Comparison of ENCODE assay signal across 1 cellular context in the genomic region with DNA sequence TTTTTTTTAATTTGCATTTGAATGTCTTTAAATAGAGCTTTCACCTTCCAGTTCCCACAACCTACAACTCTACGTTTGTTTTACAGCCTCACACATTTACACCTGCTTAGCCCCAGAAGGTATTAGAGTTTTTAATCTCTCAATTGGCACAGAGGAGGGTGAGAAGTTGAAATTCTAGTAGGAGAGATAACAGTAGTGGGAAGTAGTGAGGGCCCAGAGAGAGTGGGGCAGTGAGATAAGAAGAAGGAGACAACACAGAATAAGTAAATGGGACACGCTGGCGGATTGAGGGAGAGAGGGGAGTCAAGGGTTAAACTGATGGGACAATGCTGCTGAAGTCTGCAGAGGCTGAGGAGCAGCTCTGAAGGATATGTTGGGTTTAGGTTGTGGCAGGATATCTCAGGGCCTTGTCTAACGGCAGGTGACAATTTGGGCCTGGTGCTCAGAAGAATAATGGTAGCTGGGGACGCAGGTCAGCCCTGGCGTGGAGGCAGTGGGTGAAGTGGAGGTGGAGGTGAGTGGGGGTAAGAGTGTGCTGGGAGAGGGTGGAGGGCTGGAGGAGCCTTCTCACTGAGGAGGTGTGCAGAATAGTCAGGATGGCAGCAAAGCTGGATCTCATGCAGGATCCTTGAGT.
TF ChIP-seq lines count a peak whose summit lies in the region.

No MANE protein-coding gene starts in this region.

TF ChIP-seq in H1, 55 proteins besides CTCF, POLR2A, EP300 and RAD21:
- TF ChIP-seq NANOG (IDR thresholded peaks at IDR 0.05; ENCODE audit: insufficient read depth, low read depth, low read length, poor library complexity, severe bottlenecking) (no peak), RNF2 (IDR thresholded peaks at IDR 0.05; ENCODE audit: borderline replicate concordance, low read depth, low read length, missing control alignments, poor library complexity, severe bottlenecking) (no peak), TCF12 (IDR thresholded peaks at IDR 0.05; ENCODE audit: low read depth, low read length) (no peak), RBBP5 (IDR thresholded peaks at IDR 0.05; ENCODE audit: borderline replicate concordance, low read depth, low read length) (no peak), POLR2AphosphoS5 (IDR thresholded peaks at IDR 0.05; ENCODE audit: low read depth, low read length) (no peak), KDM4A (IDR thresholded peaks at IDR 0.05; ENCODE audit: low read depth, low read length, severe bottlenecking) (no peak), PHF8 (conservative IDR thresholded peaks at IDR 0.05; ENCODE audit: low read depth, low read length) (no peak), TAF1 (IDR thresholded peaks at IDR 0.05; ENCODE audit: low read depth, low read length) (no peak), BACH1 (IDR thresholded peaks at IDR 0.05; ENCODE audit: low read length) (no peak), RFX5 (IDR thresholded peaks at IDR 0.05; ENCODE audit: borderline replicate concordance, low read depth, low read length) (no peak), CHD1 (IDR thresholded peaks at IDR 0.05; ENCODE audit: low read depth, low read length) (no peak)
TF ChIP-seq in H1: peak in this region for 0.
